In genomic region chr6:11094411-11094851, GRCh38 we compare ENCODE assay signal across 8 cellular contexts. TPM values are rescaled to one million over a fixed set of nuclear protein-coding genes. Genes with fewer than 3 reads are reported as not detected.
A peak's percentile ranks its signal among the peaks of the same experiment; 100 is the strongest.
DNase-seq lines count a peak whose midpoint lies in the region; ATAC-seq, FAIRE-seq and TF ChIP-seq lines count a peak whose summit lies in the region.

No MANE protein-coding gene starts in this region.

- peak; percentile 44 for ATAC-seq in HG03571 (IDR thresholded peaks at IDR 0.05; ENCODE audit: unreplicated experiment)
- peak; percentile 56 for ATAC-seq in GM12878

- H2AFZ ChIP-seq in GM12878 (ENCODE audit: control insufficient read depth, low read depth, low read length): peak overlapping the region; percentile 92

- H3K4me2 ChIP-seq in GM12878 (ENCODE audit: control insufficient read depth, insufficient read depth): peak overlapping the region; percentile 79

- intact Hi-C loops in GM12878 (cut with micrococcal nuclease; ENCODE audit: unreplicated experiment): loop anchor here (5.0 to 10.0 kb wide), 2 partner anchors 38 to 560 kb away; no protein-coding TSS in a partner anchor
- intact Hi-C loops in spleen (cut with DNase I; ENCODE audit: low total_unique reads): no loop called here

- no TSS peak for BruUV-seq in GM12878 (replicated peaks; lab: Mats Ljungman, UMichigan)

- H3K4me3 ChIP-seq in GM12878 (peak overlapping the region; percentile 81), spleen (peak overlapping the region; percentile 87 to 96 (median 91))

- H3K27ac ChIP-seq in GM12878 (ENCODE audit: control insufficient read depth, insufficient read depth) (peak overlapping the region; percentile 96), spleen (peak overlapping the region; percentile 97 to 99 (median 99))

- SMC1A ChIA-PET in GM12878 (lab: Charles Lee; ENCODE audit: uncharacterized antibody, unreplicated experiment): interaction anchor here (0.5 to 3.7 kb wide), 5 partner anchors 12 to 456 kb away, joined by 3 to 20 read pairs (median 9); no protein-coding TSS in a partner anchor

- DNase-seq in ELR (ENCODE audit: low read depth): peak; percentile 77
- peak; percentile 76 for DNase-seq in GM20000 (ENCODE audit: low spot score)
- DNase-seq in SK-MEL-5 (ENCODE audit: low read depth, low spot score): peak; percentile 67
- no peak for DNase-seq in GM12878 (ENCODE audit: low read depth, low spot score)
- DNase-seq in iris pigment epithelial cell (ENCODE audit: low read depth): peak; percentile 64
- DNase-seq in spleen: peak; percentile 88
- no peak for DNase-seq in middle frontal gyrus (ENCODE audit: extremely low spot score, low spot score)

- CTCF ChIA-PET in GM12878 (lab: Yijun Ruan, JAX): interaction anchor here (0.5 to 1.0 kb wide), 2 partner anchors 22 to 484 kb away, joined by 3 read pairs; no protein-coding TSS in a partner anchor

- TF ChIP-seq CTCF in GM20000 (IDR thresholded peaks at IDR 0.05; ENCODE audit: extremely low read depth, missing control alignments) (no peak), GM12878 (IDR thresholded peaks at IDR 0.05 in 2 of 3, conservative IDR thresholded peaks at IDR 0.05 in 1 of 3; ENCODE audit: control insufficient read depth in 2 of 3, extremely low read depth in 1 of 3, insufficient read depth in 1 of 3, low read depth in 3 of 3, low read length in 3 of 3) (no peak), spleen (IDR thresholded peaks at IDR 0.05 in 8 of 11, conservative IDR thresholded peaks at IDR 0.05 in 3 of 11) (no peak)

- H3K4me1 ChIP-seq in GM12878 (ENCODE audit: control insufficient read depth, insufficient read depth, low read length) (no peaks in the 10 kb centered on the region; the same call in 1 of the 2 replicates), spleen (peaks cover 8 to 36% (median 29%) of the 10 kb centered on the region in 6 donors)

- WGBS in GM12878 (ENCODE audit: insufficient coverage, insufficient replicate concordance, low lambda C conversion rate, missing lambda C conversion rate): 1% methylated on average over 15 of the region's 15 CpGs
- 0 to 1% (median 0%) methylated on average over 15 of the region's 15 CpGs for WGBS in spleen, 5 donors

- H3K27me3 ChIP-seq in GM12878 (replicated peaks in 1 of 2; ENCODE audit: control insufficient read depth in 2 of 2, insufficient read depth in 2 of 2, low read length in 1 of 2) (no peaks in the 10 kb centered on the region), spleen (replicated peaks in 1 of 7) (no peaks in the 10 kb centered on the region)

- H3K9ac ChIP-seq in GM12878 (ENCODE audit: control insufficient read depth, insufficient read depth, low read length): peak overlapping the region; percentile 92

- TF ChIP-seq EP300 in GM12878 (IDR thresholded peaks at IDR 0.05; ENCODE audit: borderline replicate concordance in 1 of 2, control insufficient read depth in 1 of 2, low read depth in 2 of 2, low read length in 2 of 2): no peak

- in situ Hi-C loops in SK-MEL-5 (cut with HindIII; ENCODE audit: low pct_unique_long_range_greater_than_20kb, low sequenced_read_pairs): no loop called here
- in situ Hi-C loops in GM12878 (cut with MboI): no loop called here

- TF ChIP-seq RAD21 in GM12878 (IDR thresholded peaks at IDR 0.05; ENCODE audit: insufficient read depth, low read depth, low read length): no peak

- H3K9me3 ChIP-seq in GM12878 (replicated peaks; ENCODE audit: control insufficient read depth, insufficient read depth, low read length): no peaks in the 10 kb centered on the region; the same call in 1 of the 3 replicates
- no peaks in the 10 kb centered on the region for H3K9me3 ChIP-seq in spleen

- peak; percentile 49 for FAIRE-seq in GM12878 (lab: Jason Lieb, UNC)

- H3K79me2 ChIP-seq in GM12878 (ENCODE audit: control insufficient read depth, insufficient read depth, low read length): peaks cover 42% of the 10 kb centered on the region

- RAD21 ChIA-PET in GM12878 (lab: Charles Lee; ENCODE audit: unreplicated experiment): interaction anchor here (2.3 to 3.7 kb wide), 2 partner anchors 13 to 401 kb away, joined by 15 to 16 read pairs; no protein-coding TSS in a partner anchor

- no peaks in the 10 kb centered on the region for H4K20me1 ChIP-seq in GM12878 (ENCODE audit: control insufficient read depth, insufficient read depth)

- TF ChIP-seq POLR2A in GM12878 (IDR thresholded peaks at IDR 0.05; ENCODE audit: low read depth, low read length) (no peak), spleen (IDR thresholded peaks at IDR 0.05) (no peak)

- H3K36me3 ChIP-seq in GM12878 (ENCODE audit: control insufficient read depth in 2 of 2, insufficient read depth in 2 of 2, low read length in 1 of 2) (no peaks in the 10 kb centered on the region; a peak in 1 of 4 replicates), spleen (peaks cover 0 to 9% (median 0%) of the 10 kb centered on the region in 6 donors)

- POLR2A ChIA-PET in GM12878 (lab: Charles Lee): interaction anchor here (1.1 to 2.1 kb wide), 2 partner anchors 35 to 400 kb away, joined by 3 to 11 read pairs; partner anchors contain the start of genes C6orf52 and PAK1IP1

TF ChIP-seq in GM12878, 131 proteins besides CTCF, POLR2A, EP300 and RAD21 (continues in another document):
- TF ChIP-seq JUND (IDR thresholded peaks at IDR 0.05; ENCODE audit: low read depth, low read length): no peak
- no peak for TF ChIP-seq HDGF (IDR thresholded peaks at IDR 0.05)

RNA-seq across cellular contexts. Expression of gene SMIM13, which starts 0.8 kb away (rescaled TPM):
- total RNA-seq in SK-MEL-5 (2014; rRNA removed; shearing (Covaris generic)): 33.8 and 34.3 TPM in 2 replicates
- polyA plus RNA-seq in SK-MEL-5 (2015; cell fraction: cytosol; rRNA removed): 23.1 and 28.6 TPM in 2 replicates
- 17.2 and 17.3 TPM in 2 replicates for polyA plus RNA-seq in SK-MEL-5 (2015; cell fraction: nucleus; rRNA removed)
- 10.3 and 10.8 TPM in 2 replicates for total RNA-seq in GM12878 (2013; cell fraction: nucleolus; rRNA removed)
- total RNA-seq in GM12878 (2014; rRNA removed) (5.1 and 7.2 TPM in 2 replicates), GM12878 (2014; rRNA removed; fragmentation: Illumina TruSeq; extraction: Trizol) (4.6 and 5.1 TPM in 2 replicates), GM12878 (2021) (6.6 and 8.5 TPM in 2 replicates), spleen (1 to 10 TPM; 5.0 to 8.3 (median 6.2) TPM)
- 2.1 TPM for polyA plus RNA-seq in GM12878 (2011; ENCODE audit: low read depth)
- polyA plus RNA-seq in GM12878 (2011; rRNA removed) (4.3 and 5.5 TPM in 2 replicates), GM12878 (2014; fragmentation: Illumina TruSeq; extraction: Trizol) (4.8 and 5.6 TPM in 2 replicates), GM12878 (2014; fragmentation: Nextera tagmentation; extraction: Ambion mirVana) (1 to 10 TPM; 2.0 to 3.2 TPM), GM12878 (2014; rRNA removed) (3.5 and 4.6 TPM in 2 replicates), GM12878 (2016; fragmentation: Nextera tagmentation; extraction: Ambion mirVana) (1 to 10 TPM; 4.4 to 5.1 TPM), spleen (1 to 10 TPM; 1.5 to 3.2 (median 1.9) TPM)
- polyA plus RNA-seq in GM12878 (2011; cell fraction: cytosol; rRNA removed): 2.0 and 2.1 TPM in 2 replicates
- 2.9 and 4.2 TPM in 2 replicates for polyA plus RNA-seq in GM12878 (2011; cell fraction: nucleus; rRNA removed)
- 2.8 and 3.6 TPM in 2 replicates for polyA plus RNA-seq in GM12878 (2012)
- 2.6 and 3.3 TPM in 2 replicates for polyA minus RNA-seq in GM12878 (2011; rRNA and poly(A)+ RNA removed)
- polyA minus RNA-seq in GM12878 (2011; cell fraction: cytosol; rRNA and poly(A)+ RNA removed): 1.3 and 2.2 TPM in 2 replicates
- 2.5 and 4.7 TPM in 2 replicates for polyA minus RNA-seq in GM12878 (2011; cell fraction: nucleus; rRNA and poly(A)+ RNA removed)

RNA-seq across cellular contexts. Expression of gene ERVFRD-1, which starts 17.1 kb away (rescaled TPM):
- total RNA-seq in SK-MEL-5 (2014; rRNA removed; shearing (Covaris generic)): 0.24 and 0.63 TPM in 2 replicates
- 0.27 and 0.34 TPM in 2 replicates for polyA plus RNA-seq in SK-MEL-5 (2015; cell fraction: cytosol; rRNA removed)
- polyA plus RNA-seq in SK-MEL-5 (2015; cell fraction: nucleus; rRNA removed): 1.1 TPM in 2 replicates
- not detected in 2 replicates for total RNA-seq in GM12878 (2013; cell fraction: nucleolus; rRNA removed)
- total RNA-seq in GM12878 (2014; rRNA removed) (not detected in 2 replicates), GM12878 (2014; rRNA removed; fragmentation: Illumina TruSeq; extraction: Trizol) (not detected in 2 replicates), GM12878 (2021) (not detected in 2 replicates), spleen (under 1 TPM in 2 of 7 donors, not detected in 5; 0.17 to 0.28 TPM)
- polyA plus RNA-seq in GM12878 (2011; ENCODE audit: low read depth): not detected
- polyA plus RNA-seq in GM12878 (2011; rRNA removed) (not detected in 2 replicates), GM12878 (2014; fragmentation: Illumina TruSeq; extraction: Trizol) (0.03 and 0.06 TPM in 2 replicates), GM12878 (2014; fragmentation: Nextera tagmentation; extraction: Ambion mirVana) (not detected), GM12878 (2014; rRNA removed) (not detected in 2 replicates), GM12878 (2016; fragmentation: Nextera tagmentation; extraction: Ambion mirVana) (under 1 TPM; 0.07 to 0.11 TPM), spleen (not detected)
- not detected in 2 replicates for polyA plus RNA-seq in GM12878 (2011; cell fraction: cytosol; rRNA removed)
- not detected in 2 replicates for polyA plus RNA-seq in GM12878 (2011; cell fraction: nucleus; rRNA removed)
- polyA plus RNA-seq in GM12878 (2012): 0.11 and 0.12 TPM in 2 replicates
- not detected in 2 replicates for polyA minus RNA-seq in GM12878 (2011; rRNA and poly(A)+ RNA removed)
- not detected in 2 replicates for polyA minus RNA-seq in GM12878 (2011; cell fraction: cytosol; rRNA and poly(A)+ RNA removed)
- polyA minus RNA-seq in GM12878 (2011; cell fraction: nucleus; rRNA and poly(A)+ RNA removed): not detected in 2 replicates

RNA-seq across cellular contexts. Expression of gene ELOVL2, which starts 50.3 kb away (rescaled TPM):
- 29.7 and 30.4 TPM in 2 replicates for total RNA-seq in SK-MEL-5 (2014; rRNA removed; shearing (Covaris generic))
- polyA plus RNA-seq in SK-MEL-5 (2015; cell fraction: cytosol; rRNA removed): 39.3 and 46.9 TPM in 2 replicates
- polyA plus RNA-seq in SK-MEL-5 (2015; cell fraction: nucleus; rRNA removed): 17.8 and 20.0 TPM in 2 replicates
- not detected in 2 replicates for total RNA-seq in GM12878 (2013; cell fraction: nucleolus; rRNA removed)
- total RNA-seq in GM12878 (2014; rRNA removed) (not detected in 2 replicates), GM12878 (2014; rRNA removed; fragmentation: Illumina TruSeq; extraction: Trizol) (not detected in 2 replicates), GM12878 (2021) (not detected in 2 replicates), spleen (not detected)
- not detected for polyA plus RNA-seq in GM12878 (2011; ENCODE audit: low read depth)
- polyA plus RNA-seq in GM12878 (2011; rRNA removed) (0.03 TPM in 1 of 2 replicates, not detected in the other), GM12878 (2014; fragmentation: Illumina TruSeq; extraction: Trizol) (0.01 TPM in 1 of 2 replicates, not detected in the other), GM12878 (2014; fragmentation: Nextera tagmentation; extraction: Ambion mirVana) (not detected), GM12878 (2014; rRNA removed) (not detected in 2 replicates), GM12878 (2016; fragmentation: Nextera tagmentation; extraction: Ambion mirVana) (not detected), spleen (under 1 TPM; 0.03 to 0.08 (median 0.04) TPM)
- polyA plus RNA-seq in GM12878 (2011; cell fraction: cytosol; rRNA removed): not detected in 2 replicates
- polyA plus RNA-seq in GM12878 (2011; cell fraction: nucleus; rRNA removed): not detected in 2 replicates
- 0.03 TPM in 1 of 2 replicates, not detected in the other for polyA plus RNA-seq in GM12878 (2012)
- polyA minus RNA-seq in GM12878 (2011; rRNA and poly(A)+ RNA removed): not detected in 2 replicates
- polyA minus RNA-seq in GM12878 (2011; cell fraction: cytosol; rRNA and poly(A)+ RNA removed): not detected in 2 replicates
- polyA minus RNA-seq in GM12878 (2011; cell fraction: nucleus; rRNA and poly(A)+ RNA removed): not detected in 2 replicates

Comparison
In these comparisons a context has a peak if more than half of its experiments do, and no peak if none do; other contexts are left out.
1. DNase-seq: peak in ELR (single experiment), GM20000 (single experiment), SK-MEL-5 (single experiment), iris pigment epithelial cell (single experiment) and spleen (single experiment); none in GM12878 (single experiment) and middle frontal gyrus (single experiment).
2. RNA of gene ELOVL2, which starts 50.3 kb away (total RNA-seq): 29.7 to 30.4 TPM in SK-MEL-5; not detected in GM12878 and not detected in spleen; every median in the first group is over 10 times any median in the second.